11 cellular contexts compared by ENCODE assay signal in genomic region chr7:44101966-44102845, GRCh38. TPM values are rescaled to one million over a fixed set of nuclear protein-coding genes. Genes with fewer than 3 reads are reported as not detected.
A peak's percentile ranks its signal among the peaks of the same experiment; 100 is the strongest.
DNase-seq lines count a peak whose midpoint lies in the region; ATAC-seq and TF ChIP-seq lines count a peak whose summit lies in the region.
"Had no signal": no experiment of that assay in that cellular context is flagged by ENCODE, and none has a peak within 500 bp of the region (broad histone marks: within the 10 kb centered on the region; RNA-seq: fewer than 3 reads in every experiment).

No MANE protein-coding gene starts in this region.

- H4K20me1 ChIP-seq in hepatocyte (ENCODE audit: insufficient read depth, poor library complexity, severe bottlenecking) (no peaks in the 10 kb centered on the region), PC-3 (ENCODE audit: low read length) (no peaks in the 10 kb centered on the region)

- H3K36me3 ChIP-seq in lower lobe of right lung: peaks cover 5% of the 10 kb centered on the region
- no peaks in the 10 kb centered on the region for H3K36me3 ChIP-seq in transverse colon
- H3K36me3 ChIP-seq in hepatocyte (replicated peaks; ENCODE audit: insufficient read depth, low read depth): no peaks in the 10 kb centered on the region
- H3K36me3 ChIP-seq in PC-3 (ENCODE audit: low read depth, low read length): no peaks in the 10 kb centered on the region

- H2AFZ ChIP-seq in hepatocyte (no peak overlapping the region), PC-3 (ENCODE audit: low read length) (no peak overlapping the region)

- H3K4me1 ChIP-seq in lower lobe of right lung: peaks cover 4% of the 10 kb centered on the region
- H3K4me1 ChIP-seq in transverse colon: peaks cover 0 to 12% (median 2%) of the 10 kb centered on the region in 4 donors
- H3K4me1 ChIP-seq in hepatocyte (ENCODE audit: insufficient read depth): peaks cover 14% of the 10 kb centered on the region
- H3K4me1 ChIP-seq in PC-3 (ENCODE audit: insufficient read depth, low read length): no peaks in the 10 kb centered on the region

- peaks cover 23% of the 10 kb centered on the region for H3K27me3 Mint-ChIP-seq in activated CD4-positive, alpha-beta T cell treated with anti-CD3 and anti-CD28 coated beads, Interleukin-2, amount 10 ng/mL, durations not matched to agents 7 days and 5 days

- H3K4me1 Mint-ChIP-seq in activated CD4-positive, alpha-beta T cell treated with anti-CD3 and anti-CD28 coated beads, Interleukin-2, amount 10 ng/mL, durations not matched to agents 7 days and 5 days: peaks cover 23% of the 10 kb centered on the region

- H3K9me2 ChIP-seq in hepatocyte (replicated peaks; ENCODE audit: insufficient read depth): no peaks in the 10 kb centered on the region
- no peaks in the 10 kb centered on the region for H3K9me2 ChIP-seq in PC-3 (replicated peaks; ENCODE audit: low read length)

- no peaks in the 10 kb centered on the region for H3F3A ChIP-seq in PC-3 (ENCODE audit: low read length, unreplicated experiment)

- TF ChIP-seq CTCF in lower lobe of right lung (IDR thresholded peaks at IDR 0.05) (no peak), transverse colon (IDR thresholded peaks at IDR 0.05) (no peak), hepatocyte (IDR thresholded peaks at IDR 0.05; ENCODE audit: poor library complexity) (no peak), PC-3 (conservative IDR thresholded peaks at IDR 0.05; ENCODE audit: low read depth, low read length) (no peak)

- no peak for TF ChIP-seq EP300 in transverse colon (IDR thresholded peaks at IDR 0.05; ENCODE audit: low read depth)

- H3K4me3 ChIP-seq in lower lobe of right lung: no peak overlapping the region
- H3K4me3 ChIP-seq in transverse colon: no peak overlapping the region
- no peak overlapping the region for H3K4me3 ChIP-seq in hepatocyte
- H3K4me3 ChIP-seq in PC-3 (ENCODE audit: low read length): no peak overlapping the region

- POLR2A ChIA-PET in activated CD4-positive, alpha-beta T cell treated with anti-CD3 and anti-CD28 coated beads, Interleukin-2, amount 10 ng/mL, durations not matched to agents 7 days and 5 days (lab: Charles Lee): no interaction called here
- POLR2A ChIA-PET in PC-3 (lab: Charles Lee; ENCODE audit: unreplicated experiment): no interaction called here

- no peaks in the 10 kb centered on the region for H3K9me3 ChIP-seq in lower lobe of right lung
- no peaks in the 10 kb centered on the region for H3K9me3 ChIP-seq in transverse colon
- H3K9me3 ChIP-seq in hepatocyte (ENCODE audit: low read depth): no peaks in the 10 kb centered on the region
- no peaks in the 10 kb centered on the region for H3K9me3 ChIP-seq in PC-3 (ENCODE audit: low read length)

- DNase-seq in activated CD4-positive, alpha-beta T cell treated with anti-CD3 and anti-CD28 coated beads, Interleukin-2, amount 10 ng/mL, durations not matched to agents 7 days and 5 days: no peak
- no peak for DNase-seq in activated CD4-positive, alpha-beta T cell treated with anti-CD3 and anti-CD28 coated beads, Interleukin-2, amount 50 U/mL, for 48 hours
- peak in 2 of 61 donors; percentile 17 to 35 for DNase-seq in caudate nucleus (lab: John Stamatoyannopoulos, UW)
- DNase-seq in lower lobe of right lung: no peak
- no peak for DNase-seq in transverse colon
- no peak for DNase-seq in hepatocyte (ENCODE audit: low spot score)
- DNase-seq in PC-3: no peak
- DNase-seq: 8988T, NCI-H187 had no signal

- H3K9me3 Mint-ChIP-seq in activated CD4-positive, alpha-beta T cell treated with anti-CD3 and anti-CD28 coated beads, Interleukin-2, amount 10 ng/mL, durations not matched to agents 7 days and 5 days: no peaks in the 10 kb centered on the region
- H3K9me3 Mint-ChIP-seq: dendritic cell treated with granulocyte-macrophage colony-stimulating factor and Interleukin-4, amounts not matched to agents 40 ng/mL and 50 ng/mL, for 4 days had no signal

- H3K27me3 ChIP-seq in lower lobe of right lung (ENCODE audit: low read depth) (peaks cover 20% of the 10 kb centered on the region), transverse colon (peaks cover 26% of the 10 kb centered on the region), hepatocyte (peaks cover 8% of the 10 kb centered on the region), PC-3 (ENCODE audit: low read length) (no peaks in the 10 kb centered on the region)

- H3K4me3 Mint-ChIP-seq in activated CD4-positive, alpha-beta T cell treated with anti-CD3 and anti-CD28 coated beads, Interleukin-2, amount 10 ng/mL, durations not matched to agents 7 days and 5 days: no peak overlapping the region
- H3K4me3 Mint-ChIP-seq: dendritic cell treated with granulocyte-macrophage colony-stimulating factor and Interleukin-4, amounts not matched to agents 40 ng/mL and 50 ng/mL, for 4 days had no signal

- ATAC-seq in lower lobe of right lung (no peak), PC-3 (no peak), HG02973 (IDR thresholded peaks at IDR 0.05; ENCODE audit: unreplicated experiment) (no peak)

- H3K9ac ChIP-seq in PC-3 (ENCODE audit: low read length): no peak overlapping the region

- 80% methylated on average over 14 of the region's 14 CpGs; no CpG with 5 or more reads in 1 of the 2 donors for WGBS in transverse colon (ENCODE audit: low coverage in 1 of 2), 2 donors
- WGBS in hepatocyte (ENCODE audit: low lambda C conversion rate, missing lambda C conversion rate): 89% methylated on average over 14 of the region's 14 CpGs

- intact Hi-C loops in lower lobe of right lung (cut with DNase I): no loop called here
- intact Hi-C loops in transverse colon (cut with DNase I; ENCODE audit: low total_unique reads): no loop called here
- intact Hi-C loops in PC-3 (cut with micrococcal nuclease): no loop called here

- H3K27ac ChIP-seq in caudate nucleus (ENCODE audit: low read depth, low read length) (peak overlapping the region; percentile 70), lower lobe of right lung (peak overlapping the region; percentile 67), transverse colon (peak overlapping the region; percentile 27 to 92 (median 58)), hepatocyte (no peak overlapping the region), PC-3 (ENCODE audit: low read length) (no peak overlapping the region)

- H3K4me2 ChIP-seq in hepatocyte (no peak overlapping the region), PC-3 (ENCODE audit: low read length) (no peak overlapping the region)

- no peak for TF ChIP-seq POLR2A in transverse colon (IDR thresholded peaks at IDR 0.05)

- peak overlapping the region; percentile 12 for H3K27ac Mint-ChIP-seq in activated CD4-positive, alpha-beta T cell treated with anti-CD3 and anti-CD28 coated beads, Interleukin-2, amount 10 ng/mL, durations not matched to agents 7 days and 5 days
- H3K27ac Mint-ChIP-seq: dendritic cell treated with granulocyte-macrophage colony-stimulating factor and Interleukin-4, amounts not matched to agents 40 ng/mL and 50 ng/mL, for 4 days had no signal

- BruUV-seq in PC-3 (replicated peaks; lab: Mats Ljungman, UMichigan): no TSS peak

- no peaks in the 10 kb centered on the region for H3K36me3 Mint-ChIP-seq in activated CD4-positive, alpha-beta T cell treated with anti-CD3 and anti-CD28 coated beads, Interleukin-2, amount 10 ng/mL, durations not matched to agents 7 days and 5 days (ENCODE audit: low read depth)

- H3K79me2 ChIP-seq in hepatocyte (peaks cover 5% of the 10 kb centered on the region), PC-3 (ENCODE audit: low read length) (no peaks in the 10 kb centered on the region)

- CTCF ChIA-PET in activated CD4-positive, alpha-beta T cell treated with anti-CD3 and anti-CD28 coated beads, Interleukin-2, amount 10 ng/mL, durations not matched to agents 7 days and 5 days (lab: Charles Lee): interaction anchor here (1.2 to 2.0 kb wide), 3 partner anchors 9 to 33 kb away, joined by 3 to 6 read pairs (median 4); no protein-coding TSS in a partner anchor
- CTCF ChIA-PET in PC-3 (lab: Charles Lee): no interaction called here

- in situ Hi-C loops in transverse colon (cut with MboI; ENCODE audit: low pct_ligation_motif_present in 1 of 4, low pct_unique_long_range_greater_than_20kb in 1 of 4, low sequenced_read_pairs in 3 of 4): no loop called here

RNA-seq across cellular contexts. Expression of gene AEBP1, which starts 1.9 kb away (rescaled TPM):
- total RNA-seq in activated CD4-positive, alpha-beta T cell treated with anti-CD3 and anti-CD28 coated beads, Interleukin-2, amount 10 ng/mL, durations not matched to agents 7 days and 5 days: 1 to 10 TPM; 4.1 to 4.8 TPM
- total RNA-seq in lower lobe of right lung: 82.5 TPM
- total RNA-seq in transverse colon: 100 to 1,000 TPM in 1 of 4 donors, 10 to 100 TPM in 3; 33.9 to 151 (median 89.0) TPM
- 12.8 and 26.7 TPM in 2 replicates for total RNA-seq in hepatocyte
- polyA plus RNA-seq in hepatocyte: 108 and 129 TPM in 2 replicates
- not detected in 2 replicates for total RNA-seq in PC-3 (2014; rRNA removed)

RNA-seq across cellular contexts. Expression of gene POLM, which starts 19.9 kb away (rescaled TPM):
- total RNA-seq in activated CD4-positive, alpha-beta T cell treated with anti-CD3 and anti-CD28 coated beads, Interleukin-2, amount 10 ng/mL, durations not matched to agents 7 days and 5 days: 10 to 100 TPM; 31.8 to 38.2 TPM
- total RNA-seq in lower lobe of right lung (24.2 TPM), transverse colon (100 to 1,000 TPM in 2 of 4 donors, 10 to 100 TPM in 2; 54.3 to 340 (median 81.1) TPM), hepatocyte (15.5 and 22.3 TPM in 2 replicates), PC-3 (2014; rRNA removed) (19.6 and 21.2 TPM in 2 replicates)
- polyA plus RNA-seq in hepatocyte: 16.0 and 29.3 TPM in 2 replicates

RNA-seq across cellular contexts. Expression of gene POLD2, which starts 21.1 kb away (rescaled TPM):
- total RNA-seq in activated CD4-positive, alpha-beta T cell treated with anti-CD3 and anti-CD28 coated beads, Interleukin-2, amount 10 ng/mL, durations not matched to agents 7 days and 5 days: 100 to 1,000 TPM; 117 to 128 TPM
- total RNA-seq in lower lobe of right lung (48.3 TPM), transverse colon (10 to 100 TPM; 20.1 to 32.7 (median 22.7) TPM), hepatocyte (59.9 and 68.1 TPM in 2 replicates), PC-3 (2014; rRNA removed) (224 and 225 TPM in 2 replicates)
- 110 and 120 TPM in 2 replicates for polyA plus RNA-seq in hepatocyte

RNA-seq across cellular contexts. Expression of gene PGAM2, which starts 36.8 kb away (rescaled TPM):
- total RNA-seq in activated CD4-positive, alpha-beta T cell treated with anti-CD3 and anti-CD28 coated beads, Interleukin-2, amount 10 ng/mL, durations not matched to agents 7 days and 5 days: under 1 TPM in 1 of 2 experiments, not detected in 1; 0.32 TPM
- total RNA-seq in lower lobe of right lung: 0.44 TPM
- 1 to 10 TPM in 1 of 4 donors, not detected in 3; 9.7 TPM for total RNA-seq in transverse colon
- total RNA-seq in hepatocyte: 0.73 TPM in 1 of 2 replicates, not detected in the other
- 0.66 TPM in 1 of 2 replicates, not detected in the other for polyA plus RNA-seq in hepatocyte
- 0.35 and 0.95 TPM in 2 replicates for total RNA-seq in PC-3 (2014; rRNA removed)

RNA-seq across cellular contexts. Expression of gene MYL7, which starts 38.9 kb away (rescaled TPM):
- total RNA-seq in activated CD4-positive, alpha-beta T cell treated with anti-CD3 and anti-CD28 coated beads, Interleukin-2, amount 10 ng/mL, durations not matched to agents 7 days and 5 days: not detected
- 1.6 TPM for total RNA-seq in lower lobe of right lung
- total RNA-seq in transverse colon: not detected
- 0.36 and 5.2 TPM in 2 replicates for total RNA-seq in hepatocyte
- polyA plus RNA-seq in hepatocyte: 6.9 and 8.9 TPM in 2 replicates
- not detected in 2 replicates for total RNA-seq in PC-3 (2014; rRNA removed)

Comparison
In these comparisons a context has a peak if more than half of its experiments do, and no peak if none do; other contexts are left out.
1. H3K27ac ChIP-seq: peak in caudate nucleus (single experiment), lower lobe of right lung (single experiment) and transverse colon (4 of 4); none in hepatocyte (single experiment) and PC-3 (single experiment).